1 cellular context compared by ENCODE assay signal in the genomic region with DNA sequence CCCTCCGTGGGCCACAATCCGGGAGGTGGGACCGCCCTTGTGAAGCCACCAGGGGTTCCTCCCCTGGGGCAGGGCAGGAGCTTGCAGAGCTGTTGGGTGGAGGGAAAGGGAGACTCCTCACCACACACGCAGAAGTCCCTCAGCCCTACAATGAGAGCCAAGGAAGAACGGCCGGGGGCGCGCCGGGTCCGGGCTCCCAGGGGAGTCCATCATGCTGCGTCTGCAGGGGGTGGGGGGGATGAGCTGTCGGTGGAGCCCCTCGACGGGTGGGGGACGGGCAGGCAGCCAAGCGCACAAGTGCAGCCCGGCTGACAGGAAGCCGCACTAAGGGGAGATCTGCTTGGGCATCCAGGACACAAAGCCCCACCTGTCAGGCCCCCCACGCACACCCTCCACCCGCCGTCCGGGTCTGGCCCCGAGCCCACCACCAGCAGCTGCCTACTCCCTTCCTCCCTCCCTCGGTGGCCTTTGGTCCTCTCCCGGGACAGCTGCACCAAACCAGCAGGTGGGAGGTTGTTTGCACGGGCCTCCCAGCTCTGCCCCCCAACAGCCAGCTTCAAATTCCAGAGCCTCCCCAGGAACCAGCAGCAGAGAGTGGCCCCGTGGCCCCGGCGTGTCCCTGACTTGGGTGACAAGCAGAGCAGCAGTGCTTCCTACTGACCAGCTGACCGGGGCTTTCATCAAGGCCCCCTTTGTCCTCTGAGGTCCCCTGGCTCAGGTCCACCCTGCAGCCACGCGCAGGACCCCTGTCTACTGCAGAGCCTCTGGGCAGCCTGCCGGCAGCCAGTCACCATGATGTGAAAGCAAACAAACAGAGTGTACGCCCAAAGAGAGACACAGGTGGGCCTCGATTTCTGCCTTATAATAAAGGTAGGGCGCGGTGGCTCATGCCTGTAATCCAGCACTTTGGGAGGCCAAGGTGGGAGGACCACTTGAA.
TF ChIP-seq lines count a peak whose summit lies in the region.

No MANE protein-coding gene starts in this region.

TF ChIP-seq in HepG2, 621 proteins besides CTCF, POLR2A, EP300 and RAD21 (continued from another document and continues in another):
- TF ChIP-seq, protein P1, sequence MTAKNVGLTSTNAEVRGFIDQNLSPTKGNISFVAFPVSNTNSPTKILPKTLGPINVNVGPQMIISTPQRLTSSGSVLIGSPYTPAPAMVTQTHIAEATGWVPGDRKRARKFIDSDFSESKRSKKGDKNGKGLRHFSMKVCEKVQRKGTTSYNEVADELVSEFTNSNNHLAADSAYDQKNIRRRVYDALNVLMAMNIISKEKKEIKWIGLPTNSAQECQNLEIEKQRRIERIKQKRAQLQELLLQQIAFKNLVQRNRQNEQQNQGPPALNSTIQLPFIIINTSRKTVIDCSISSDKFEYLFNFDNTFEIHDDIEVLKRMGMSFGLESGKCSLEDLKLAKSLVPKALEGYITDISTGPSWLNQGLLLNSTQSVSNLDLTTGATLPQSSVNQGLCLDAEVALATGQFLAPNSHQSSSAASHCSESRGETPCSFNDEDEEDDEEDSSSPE (CRISPR knock-in tag; IDR thresholded peaks at IDR 0.05) = peak; percentile 35; the same call in 1 of the 2 replicates
- no peak for TF ChIP-seq PTBP1 (IDR thresholded peaks at IDR 0.05; ENCODE audit: low read depth, low read length, poor library complexity, severe bottlenecking)
- TF ChIP-seq, protein P2, sequence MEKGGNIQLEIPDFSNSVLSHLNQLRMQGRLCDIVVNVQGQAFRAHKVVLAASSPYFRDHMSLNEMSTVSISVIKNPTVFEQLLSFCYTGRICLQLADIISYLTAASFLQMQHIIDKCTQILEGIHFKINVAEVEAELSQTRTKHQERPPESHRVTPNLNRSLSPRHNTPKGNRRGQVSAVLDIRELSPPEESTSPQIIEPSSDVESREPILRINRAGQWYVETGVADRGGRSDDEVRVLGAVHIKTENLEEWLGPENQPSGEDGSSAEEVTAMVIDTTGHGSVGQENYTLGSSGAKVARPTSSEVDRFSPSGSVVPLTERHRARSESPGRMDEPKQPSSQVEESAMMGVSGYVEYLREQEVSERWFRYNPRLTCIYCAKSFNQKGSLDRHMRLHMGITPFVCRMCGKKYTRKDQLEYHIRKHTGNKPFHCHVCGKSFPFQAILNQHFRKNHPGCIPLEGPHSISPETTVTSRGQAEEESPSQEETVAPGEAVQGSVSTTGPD (CRISPR knock-in tag; IDR thresholded peaks at IDR 0.05) = peak; percentile 83; the same call in 1 of the 2 replicates
- TF ChIP-seq, protein P3, sequence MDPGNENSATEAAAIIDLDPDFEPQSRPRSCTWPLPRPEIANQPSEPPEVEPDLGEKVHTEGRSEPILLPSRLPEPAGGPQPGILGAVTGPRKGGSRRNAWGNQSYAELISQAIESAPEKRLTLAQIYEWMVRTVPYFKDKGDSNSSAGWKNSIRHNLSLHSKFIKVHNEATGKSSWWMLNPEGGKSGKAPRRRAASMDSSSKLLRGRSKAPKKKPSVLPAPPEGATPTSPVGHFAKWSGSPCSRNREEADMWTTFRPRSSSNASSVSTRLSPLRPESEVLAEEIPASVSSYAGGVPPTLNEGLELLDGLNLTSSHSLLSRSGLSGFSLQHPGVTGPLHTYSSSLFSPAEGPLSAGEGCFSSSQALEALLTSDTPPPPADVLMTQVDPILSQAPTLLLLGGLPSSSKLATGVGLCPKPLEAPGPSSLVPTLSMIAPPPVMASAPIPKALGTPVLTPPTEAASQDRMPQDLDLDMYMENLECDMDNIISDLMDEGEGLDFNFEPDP (CRISPR knock-in tag; conservative IDR thresholded peaks at IDR 0.05) = 0 out of 2 replicates have a peak, but pooled peaks have one; percentile 33
- TF ChIP-seq, protein P4, sequence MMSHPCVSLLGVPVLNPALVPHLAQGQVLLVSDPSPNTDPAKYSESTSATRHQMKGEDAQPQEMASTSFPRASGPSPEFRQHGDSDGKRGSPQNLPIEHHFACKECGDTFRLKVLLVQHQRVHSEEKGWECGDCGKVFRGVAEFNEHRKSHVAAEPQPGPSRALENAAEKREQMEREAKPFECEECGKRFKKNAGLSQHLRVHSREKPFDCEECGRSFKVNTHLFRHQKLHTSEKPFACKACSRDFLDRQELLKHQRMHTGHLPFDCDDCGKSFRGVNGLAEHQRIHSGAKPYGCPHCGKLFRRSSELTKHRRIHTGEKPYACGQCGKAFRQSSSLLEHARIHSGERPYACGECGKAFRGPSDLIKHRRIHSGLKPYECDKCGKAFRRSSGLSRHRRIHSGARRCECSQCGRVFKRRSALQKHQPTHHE (CRISPR knock-in tag; IDR thresholded peaks at IDR 0.05; ENCODE audit: borderline replicate concordance) = peak; percentile 95; the same call in 1 of the 2 replicates
- peak; percentile 76 for TF ChIP-seq HNF1A (IDR thresholded peaks at IDR 0.05; ENCODE audit: low read depth)
- TF ChIP-seq HNF1A (CRISPR knock-in tag; IDR thresholded peaks at IDR 0.05; ENCODE audit: borderline replicate concordance) = peak; percentile 94; the same call in 1 of the 2 replicates
- peak; percentile 10; the same call in 1 of the 2 replicates for TF ChIP-seq ZBTB20 (CRISPR knock-in tag; IDR thresholded peaks at IDR 0.05; ENCODE audit: borderline replicate concordance, low read depth)
- peak; percentile 51; the same call in 1 of the 2 replicates for TF ChIP-seq ZNF556 (CRISPR knock-in tag; IDR thresholded peaks at IDR 0.05; ENCODE audit: borderline replicate concordance)
- no peak for TF ChIP-seq CC2D1A (CRISPR knock-in tag; IDR thresholded peaks at IDR 0.05)
- no peak for TF ChIP-seq CCAR2 (optimal IDR thresholded peaks at IDR 0.05; ENCODE audit: low read depth, low read length)
- TF ChIP-seq CBFB (CRISPR knock-in tag; IDR thresholded peaks at IDR 0.05) = 0 out of 2 replicates have a peak, but pooled peaks have one; percentile 17
- peak; percentile 94 for TF ChIP-seq ZNF687 (CRISPR knock-in tag; IDR thresholded peaks at IDR 0.05)
- peak; percentile 77 for TF ChIP-seq KDM6A (CRISPR knock-in tag; IDR thresholded peaks at IDR 0.05; ENCODE audit: low read depth)
- TF ChIP-seq, protein P5, sequence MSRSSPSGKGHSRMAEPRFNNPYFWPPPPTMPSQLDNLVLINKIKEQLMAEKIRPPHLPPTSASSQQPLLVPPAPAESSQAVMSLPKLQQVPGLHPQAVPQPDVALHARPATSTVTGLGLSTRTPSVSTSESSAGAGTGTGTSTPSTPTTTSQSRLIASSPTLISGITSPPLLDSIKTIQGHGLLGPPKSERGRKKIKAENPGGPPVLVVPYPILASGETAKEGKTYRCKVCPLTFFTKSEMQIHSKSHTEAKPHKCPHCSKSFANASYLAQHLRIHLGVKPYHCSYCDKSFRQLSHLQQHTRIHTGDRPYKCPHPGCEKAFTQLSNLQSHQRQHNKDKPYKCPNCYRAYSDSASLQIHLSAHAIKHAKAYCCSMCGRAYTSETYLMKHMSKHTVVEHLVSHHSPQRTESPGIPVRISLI (CRISPR knock-in tag; IDR thresholded peaks at IDR 0.05; ENCODE audit: borderline replicate concordance) = peak; percentile 36; the same call in 1 of the 2 replicates
- TF ChIP-seq MED8 (CRISPR knock-in tag; IDR thresholded peaks at IDR 0.05; ENCODE audit: insufficient replicate concordance) = peak; percentile 66
- TF ChIP-seq, protein P6, sequence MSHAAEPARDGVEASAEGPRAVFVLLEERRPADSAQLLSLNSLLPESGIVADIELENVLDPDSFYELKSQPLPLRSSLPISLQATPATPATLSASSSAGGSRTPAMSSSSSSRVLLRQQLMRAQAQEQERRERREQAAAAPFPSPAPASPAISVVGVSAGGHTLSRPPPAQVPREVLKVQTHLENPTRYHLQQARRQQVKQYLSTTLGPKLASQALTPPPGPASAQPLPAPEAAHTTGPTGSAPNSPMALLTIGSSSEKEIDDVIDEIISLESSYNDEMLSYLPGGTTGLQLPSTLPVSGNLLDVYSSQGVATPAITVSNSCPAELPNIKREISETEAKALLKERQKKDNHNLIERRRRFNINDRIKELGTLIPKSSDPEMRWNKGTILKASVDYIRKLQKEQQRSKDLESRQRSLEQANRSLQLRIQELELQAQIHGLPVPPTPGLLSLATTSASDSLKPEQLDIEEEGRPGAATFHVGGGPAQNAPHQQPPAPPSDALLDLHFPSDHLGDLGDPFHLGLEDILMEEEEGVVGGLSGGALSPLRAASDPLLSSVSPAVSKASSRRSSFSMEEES (CRISPR knock-in tag; IDR thresholded peaks at IDR 0.05) = peak; percentile 96
- TF ChIP-seq ZNF317 (CRISPR knock-in tag; IDR thresholded peaks at IDR 0.05) = peak; percentile 83
- TF ChIP-seq GABPB1 (CRISPR knock-in tag; IDR thresholded peaks at IDR 0.05) = peak; percentile 59; the same call in 1 of the 2 replicates
- TF ChIP-seq DNMT1 (CRISPR knock-in tag; IDR thresholded peaks at IDR 0.05) = no peak
- peak; percentile 68; the same call in 1 of the 2 replicates for TF ChIP-seq RELA (CRISPR knock-in tag; IDR thresholded peaks at IDR 0.05)
- TF ChIP-seq, protein P7, sequence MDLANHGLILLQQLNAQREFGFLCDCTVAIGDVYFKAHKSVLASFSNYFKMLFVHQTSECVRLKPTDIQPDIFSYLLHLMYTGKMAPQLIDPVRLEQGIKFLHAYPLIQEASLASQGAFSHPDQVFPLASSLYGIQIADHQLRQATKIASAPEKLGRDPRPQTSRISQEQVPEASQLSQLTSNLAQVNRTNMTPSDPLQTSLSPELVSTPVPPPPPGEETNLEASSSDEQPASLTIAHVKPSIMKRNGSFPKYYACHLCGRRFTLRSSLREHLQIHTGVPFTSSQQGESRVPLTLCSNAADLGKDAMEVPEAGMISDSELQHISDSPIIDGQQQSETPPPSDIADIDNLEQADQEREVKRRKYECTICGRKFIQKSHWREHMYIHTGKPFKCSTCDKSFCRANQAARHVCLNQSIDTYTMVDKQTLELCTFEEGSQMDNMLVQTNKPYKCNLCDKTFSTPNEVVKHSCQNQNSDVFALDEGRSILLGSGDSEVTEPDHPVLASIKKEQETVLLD (CRISPR knock-in tag; IDR thresholded peaks at IDR 0.05; ENCODE audit: low read depth) = no peak
- TF ChIP-seq KAT2B (IDR thresholded peaks at IDR 0.05; ENCODE audit: borderline replicate concordance, low read depth, low read length) = no peak
- no peak for TF ChIP-seq ATM (IDR thresholded peaks at IDR 0.05; ENCODE audit: borderline replicate concordance)
- TF ChIP-seq ZNF260 (CRISPR knock-in tag; IDR thresholded peaks at IDR 0.05; ENCODE audit: borderline replicate concordance, low read depth) = no peak
- peak; percentile 45; the same call in 1 of the 2 replicates for TF ChIP-seq ETV6 (CRISPR knock-in tag; conservative IDR thresholded peaks at IDR 0.05)
- peak; percentile 91; the same call in 1 of the 2 replicates for TF ChIP-seq NFKB2 (CRISPR knock-in tag; IDR thresholded peaks at IDR 0.05; ENCODE audit: borderline replicate concordance)
- TF ChIP-seq KDM4B (CRISPR knock-in tag; IDR thresholded peaks at IDR 0.05) = peak; percentile 84; the same call in 1 of the 2 replicates
